Comparison of ENCODE assay signal across 13 cellular contexts in the genomic region with DNA sequence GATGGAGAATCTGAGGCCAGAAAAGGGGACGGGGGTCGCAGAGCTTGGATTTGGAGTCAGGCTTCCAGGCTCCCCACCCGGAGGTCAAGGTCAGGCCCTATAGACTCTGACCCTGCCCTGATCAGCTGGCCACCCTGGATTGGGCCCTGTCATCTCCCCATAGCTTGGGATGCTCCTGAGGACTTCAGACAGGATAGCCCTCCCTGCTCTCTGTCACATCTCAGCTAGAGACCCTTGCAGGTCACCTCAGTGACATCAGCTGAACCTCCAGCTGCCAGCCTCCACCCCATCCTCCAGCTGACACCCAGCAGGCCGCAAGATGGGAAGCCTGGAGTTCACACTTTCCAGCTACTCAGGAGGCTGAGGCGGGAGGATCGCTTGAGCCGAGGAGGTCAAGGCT. TPM values are rescaled to one million over a fixed set of nuclear protein-coding genes. Genes with fewer than 3 reads are reported as not detected.
DNase-seq lines count a peak whose midpoint lies in the region; ATAC-seq lines count a peak whose summit lies in the region.
"Had no signal": no experiment of that assay in that cellular context is flagged by ENCODE, and none has a peak within 500 bp of the region (broad histone marks: within the 10 kb centered on the region; RNA-seq: fewer than 3 reads in every experiment).

No MANE protein-coding gene starts in this region.

- peaks cover 0 to 9% of the 10 kb centered on the region in 2 donors for H3K36me3 Mint-ChIP-seq in CD4-positive, alpha-beta memory T cell

- H3K4me1 ChIP-seq in CD4-positive, alpha-beta memory T cell (ENCODE audit: insufficient read depth, low read length): peaks cover 81% of the 10 kb centered on the region
- H3K4me1 ChIP-seq in NT2/D1 (ENCODE audit: insufficient read depth, insufficient read length): peaks cover 9% of the 10 kb centered on the region

- intact Hi-C loops in CD4-positive, alpha-beta memory T cell (cut with micrococcal nuclease): no loop called here
- intact Hi-C loops in sciatic nerve (cut with DNase I): loop anchor here (5.0 kb wide), 1 partner anchor 44 kb away; no protein-coding TSS in a partner anchor

- H3K36me3 ChIP-seq in CD4-positive, alpha-beta memory T cell (ENCODE audit: insufficient read depth, low read length): no peaks in the 10 kb centered on the region
- H3K36me3 ChIP-seq in NT2/D1 (ENCODE audit: insufficient read depth, insufficient read length, low read length): peaks cover 9% of the 10 kb centered on the region
- H3K36me3 ChIP-seq: adrenal gland, left lung had no signal

- ATAC-seq in sciatic nerve (no peak), GM19397 (IDR thresholded peaks at IDR 0.05; ENCODE audit: unreplicated experiment) (no peak), GM18870 (IDR thresholded peaks at IDR 0.05; ENCODE audit: unreplicated experiment) (no peak), HG03108 (IDR thresholded peaks at IDR 0.05; ENCODE audit: unreplicated experiment) (no peak)
- ATAC-seq: left lung had no signal

- no peak overlapping the region for H3K4me3 ChIP-seq in CD4-positive, alpha-beta memory T cell (ENCODE audit: low read length in 2 of 2)
- no peak overlapping the region for H3K4me3 ChIP-seq in NT2/D1 (ENCODE audit: insufficient read length, low read depth)
- H3K4me3 ChIP-seq: adrenal gland, left lung had no signal

- H3K9me3 Mint-ChIP-seq in CD4-positive, alpha-beta memory T cell: no peaks in the 10 kb centered on the region

- no peaks in the 10 kb centered on the region for H3K9me3 ChIP-seq in CD4-positive, alpha-beta memory T cell (ENCODE audit: control insufficient read depth in 1 of 2, low read length in 2 of 2)
- no peaks in the 10 kb centered on the region for H3K9me3 ChIP-seq in NT2/D1 (ENCODE audit: insufficient read depth, low read length)
- H3K9me3 ChIP-seq: adrenal gland, left lung had no signal

- H3K9ac ChIP-seq in NT2/D1 (ENCODE audit: insufficient read length, low read depth): peak overlapping the region; percentile 62

- POLR2A ChIA-PET in CD4-positive, alpha-beta memory T cell (lab: Charles Lee; ENCODE audit: partially characterized antibody): interaction anchor here (1.2 to 5.5 kb wide), 5 partner anchors 10 to 257 kb away, joined by 3 to 192 read pairs (median 6); a partner anchor contains a TSS

- H3K27ac ChIP-seq in CD4-positive, alpha-beta memory T cell (ENCODE audit: low read depth, low read length): peak overlapping the region; percentile 91
- peak overlapping the region; percentile 99 for H3K27ac ChIP-seq in epithelial cell of prostate

- peak overlapping the region in 6 of 7 donors; percentile 31 to 98 (median 94) for H3K27ac Mint-ChIP-seq in CD4-positive, alpha-beta memory T cell

- H3K4me1 Mint-ChIP-seq in CD4-positive, alpha-beta memory T cell: peaks cover 26 to 56% (median 41%) of the 10 kb centered on the region in 4 donors

- no peaks in the 10 kb centered on the region for H3K27me3 Mint-ChIP-seq in CD4-positive, alpha-beta memory T cell

- CTCF ChIA-PET in CD4-positive, alpha-beta memory T cell (lab: Charles Lee; ENCODE audit: partially characterized antibody): interaction anchor here (1.5 to 9.6 kb wide), 4 partner anchors 8 to 37 kb away, joined by 4 to 145 read pairs (median 12); no protein-coding TSS in a partner anchor

- no peaks in the 10 kb centered on the region for H3K27me3 ChIP-seq in CD4-positive, alpha-beta memory T cell (ENCODE audit: insufficient read depth, low read length)
- H3K27me3 ChIP-seq in NT2/D1 (ENCODE audit: insufficient read depth, insufficient read length): no peaks in the 10 kb centered on the region
- H3K27me3 ChIP-seq: adrenal gland, left lung had no signal

- no peak for DNase-seq in CD4-positive, alpha-beta memory T cell
- DNase-seq in NT2/D1 (ENCODE audit: low read depth, low spot score) (no peak), epithelial cell of prostate (ENCODE audit: low read depth, low spot score) (no peak), sciatic nerve (ENCODE audit: low spot score) (peak; percentile 47)
- DNase-seq in activated CD4-positive, CD25-positive, alpha-beta regulatory T cell treated with anti-CD3 and anti-CD28 coated beads, Interleukin-2, amount 50 U/mL, for 72 hours: no peak
- DNase-seq: NCI-H226; stimulated activated CD4-positive, alpha-beta T cell treated with anti-CD3 and anti-CD28 coated beads, Interleukin-1b, Interleukin-23, amount 100 ng/mL, for 48 hours; stimulated activated naive CD4-positive, alpha-beta T cell treated with Interleukin-2 at 50 U/mL for 16 hours had no signal

- peak overlapping the region in 3 of 8 donors; percentile 78 to 92 (median 90) for H3K4me3 Mint-ChIP-seq in CD4-positive, alpha-beta memory T cell

RNA-seq across cellular contexts. Expression of a gene that starts 2.8 kb away (rescaled TPM):
- total RNA-seq in CD4-positive, alpha-beta memory T cell: 10 to 100 TPM; 94.7 to 96.8 TPM
- 100 to 1,000 TPM in 1 of 2 donors, 10 to 100 TPM in 1; 76.7 to 134 TPM for polyA plus RNA-seq in CD4-positive, alpha-beta memory T cell
- total RNA-seq in sciatic nerve: 543 TPM

RNA-seq across cellular contexts. Expression of a gene that starts 38.2 kb away (rescaled TPM):
- total RNA-seq in CD4-positive, alpha-beta memory T cell: 10 to 100 TPM; 85.5 to 86.9 TPM
- 10 to 100 TPM; 83.9 to 96.8 TPM for polyA plus RNA-seq in CD4-positive, alpha-beta memory T cell
- total RNA-seq in sciatic nerve: 49.6 TPM
